Comparison of ENCODE assay signal across 11 cellular contexts in the genomic region with DNA sequence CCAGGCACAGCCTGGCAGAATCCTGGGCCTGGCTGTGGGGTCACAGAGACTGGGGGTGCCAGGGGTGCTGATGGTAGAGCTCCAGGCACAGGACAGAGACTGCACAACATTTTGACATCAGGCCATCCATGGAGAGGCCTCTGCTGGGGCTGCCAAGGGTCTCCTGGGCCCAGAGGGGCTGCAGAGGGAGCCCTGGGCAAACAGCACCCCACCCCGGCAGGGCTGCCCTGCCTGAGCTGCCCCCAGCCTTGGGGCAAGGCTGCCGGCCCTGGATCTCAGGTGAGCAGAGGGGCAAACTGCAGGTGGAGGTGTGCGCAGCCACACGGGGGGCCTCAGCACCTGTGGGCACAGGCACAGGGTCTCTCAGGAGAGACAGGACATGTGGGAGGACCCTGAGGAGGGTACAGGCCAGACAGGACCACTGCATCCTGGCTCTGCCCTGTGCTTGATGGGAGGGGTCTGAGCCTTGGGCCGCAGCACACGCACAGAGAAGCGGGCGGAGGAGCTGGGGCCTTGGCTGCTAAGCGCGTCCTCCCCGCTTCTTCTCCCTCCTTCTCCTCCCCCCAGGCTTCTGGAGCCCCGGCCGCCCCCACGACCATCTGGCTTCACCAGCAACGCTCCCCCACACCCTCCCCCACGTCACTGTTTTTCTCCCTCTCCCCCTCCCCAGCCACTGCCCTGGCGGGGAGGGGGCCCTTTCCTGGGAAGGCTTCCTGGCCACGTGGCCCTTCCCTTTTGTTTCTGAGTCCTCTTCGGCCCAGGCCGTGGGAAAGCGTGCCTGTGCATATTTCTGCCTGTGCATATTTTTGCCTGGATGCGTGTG. TPM values are rescaled to one million over a fixed set of nuclear protein-coding genes. Genes with fewer than 3 reads are reported as not detected.
A peak's percentile ranks its signal among the peaks of the same experiment; 100 is the strongest.
DNase-seq lines count a peak whose midpoint lies in the region; ATAC-seq, FAIRE-seq and TF ChIP-seq lines count a peak whose summit lies in the region.
"Had no signal": no experiment of that assay in that cellular context is flagged by ENCODE, and none has a peak within 500 bp of the region (broad histone marks: within the 10 kb centered on the region; RNA-seq: fewer than 3 reads in every experiment).

No MANE protein-coding gene starts in this region.

- DNase-seq in heart right ventricle (peak; percentile 34 to 78), left ventricle myocardium superior (no peak), anterior cingulate cortex (lab: John Stamatoyannopoulos, UW) (peak in 52 of 58 donors; percentile 33 to 89 (median 68)), lung microvascular endothelial cell (ENCODE audit: low read depth in 2 of 2) (peak; percentile 37 to 78), type B pancreatic cell (ENCODE audit: extremely low spot score, unreplicated experiment) (no peak), GM12892 (ENCODE audit: insufficient read length) (no peak), NAMALWA (ENCODE audit: low spot score) (no peak)
- no peak for DNase-seq in stimulated activated CD4-positive, alpha-beta T cell treated with anti-CD3 and anti-CD28 coated beads, Interleukin-2, amount 100 ng/mL, for 24 hours
- DNase-seq: GF-D8 had no signal

- peaks cover 49 to 72% (median 55%) of the 10 kb centered on the region in 9 donors for H3K4me1 ChIP-seq in heart right ventricle
- H3K4me1 ChIP-seq: breast epithelium had no signal

- peak overlapping the region; percentile 36 for H3K27ac Mint-ChIP-seq in type B pancreatic cell

- no peaks in the 10 kb centered on the region for H3K36me3 Mint-ChIP-seq in type B pancreatic cell

- peak overlapping the region in 4 of 10 donors; percentile 1 to 33 (median 19) for H3K4me3 ChIP-seq in heart right ventricle

- no peaks in the 10 kb centered on the region for H3K9me3 ChIP-seq in heart right ventricle
- H3K9me3 ChIP-seq: breast epithelium, gastroesophageal sphincter had no signal

- intact Hi-C loops in heart right ventricle (cut with DNase I) (loop anchor here in 5 of 10 donors (5.0 kb wide), 2 partner anchors 33 to 63 kb away; no protein-coding TSS in a partner anchor), left ventricle myocardium superior (cut with micrococcal nuclease) (no loop called here)

- peak overlapping the region; percentile 35 to 91 (median 80) for H3K27ac ChIP-seq in heart right ventricle

- peaks cover 16% of the 10 kb centered on the region for H3K4me1 Mint-ChIP-seq in type B pancreatic cell (ENCODE audit: unreplicated experiment)

- FAIRE-seq in GM12892 (lab: Jason Lieb, UNC), result no peak

- H3K36me3 ChIP-seq in heart right ventricle, result no peaks in the 10 kb centered on the region
- H3K36me3 ChIP-seq: breast epithelium, gastroesophageal sphincter had no signal

- TF ChIP-seq CTCF in heart right ventricle (IDR thresholded peaks at IDR 0.05), result no peak
- no peak for TF ChIP-seq CTCF in type B pancreatic cell (conservative IDR thresholded peaks at IDR 0.05)

- H3K27me3 ChIP-seq in heart right ventricle, result no peaks in the 10 kb centered on the region
- H3K27me3 ChIP-seq: breast epithelium had no signal

- WGBS in heart right ventricle, 2 donors, result 51 to 54% methylated on average over 20 to 22 of the region's 22 CpGs

- no peak for TF ChIP-seq POLR2A in GM12892 (IDR thresholded peaks at IDR 0.05; ENCODE audit: low read depth, low read length)

- H3K4me3 Mint-ChIP-seq in type B pancreatic cell, result no peak overlapping the region

- ATAC-seq in heart right ventricle, result peak in 6 of 8 donors; percentile 12 to 71 (median 48)
- ATAC-seq in left ventricle myocardium superior, result no peak
- ATAC-seq: gastroesophageal sphincter had no signal

- no peaks in the 10 kb centered on the region for H3K9me3 Mint-ChIP-seq in type B pancreatic cell

- H3K27me3 Mint-ChIP-seq in type B pancreatic cell, result no peaks in the 10 kb centered on the region

RNA-seq across cellular contexts. Expression of a gene that starts 28.0 kb away (rescaled TPM):
- total RNA-seq in heart right ventricle (1 to 10 TPM in 5 of 10 donors, under 1 TPM in 5; 0.56 to 2.5 (median 0.93) TPM), left ventricle myocardium superior (1.2 TPM), lung microvascular endothelial cell (0.65 and 0.79 TPM in 2 replicates), type B pancreatic cell (ENCODE audit: low replicate concordance) (9.0 and 12.8 TPM in 2 replicates)
- 1 to 10 TPM in 1 of 2 donors, under 1 TPM in 1; 0.59 to 1.5 TPM for polyA plus RNA-seq in heart right ventricle
- not detected for polyA plus RNA-seq in GM12892 (2012; ENCODE audit: missing spikeins)

Comparison
In these comparisons a context has a peak if more than half of its experiments do, and no peak if none do; other contexts are left out.
1. DNase-seq: peak in heart right ventricle (2 of 2), anterior cingulate cortex (52 of 58) and lung microvascular endothelial cell (2 of 2); none in left ventricle myocardium superior (single experiment), type B pancreatic cell (single experiment), GM12892 (single experiment), NAMALWA (single experiment) and stimulated activated CD4-positive, alpha-beta T cell treated with anti-CD3 and anti-CD28 coated beads, Interleukin-2, amount 100 ng/mL, for 24 hours (0 of 2).